1 cellular context compared by ENCODE assay signal in the genomic region with DNA sequence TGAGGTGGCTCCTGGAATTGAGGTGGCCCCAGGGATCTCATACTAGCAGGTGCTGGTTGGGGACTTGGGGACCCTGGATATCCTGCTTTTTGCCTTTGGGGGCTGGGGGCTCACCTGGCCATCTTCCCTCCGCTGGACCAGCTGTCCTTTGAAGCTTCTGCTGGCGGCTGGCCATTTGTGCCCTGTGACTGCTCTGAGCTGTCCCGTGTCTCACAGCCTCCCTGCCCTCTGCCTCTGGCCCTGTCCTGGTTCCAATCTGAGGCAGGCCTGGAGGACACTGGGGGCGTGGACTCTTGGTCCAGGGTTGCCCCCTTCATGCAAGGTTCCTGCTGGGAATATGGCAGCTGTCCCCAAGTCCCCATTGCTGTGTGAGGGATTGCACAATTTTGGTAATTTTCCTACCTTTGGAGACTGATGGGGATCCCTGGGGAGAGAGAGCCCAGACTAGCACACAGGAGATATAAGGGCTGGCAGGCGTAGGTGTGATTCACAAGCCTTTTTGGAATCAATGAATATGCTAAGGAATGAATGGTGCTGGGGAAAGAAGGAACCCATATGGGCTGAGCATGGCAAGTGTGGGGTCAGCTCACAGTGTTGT.
TF ChIP-seq lines count a peak whose summit lies in the region.

No MANE protein-coding gene starts in this region.

TF ChIP-seq in HepG2, 621 proteins besides CTCF, POLR2A, EP300 and RAD21 (continues in another document):
- TF ChIP-seq, protein P1, sequence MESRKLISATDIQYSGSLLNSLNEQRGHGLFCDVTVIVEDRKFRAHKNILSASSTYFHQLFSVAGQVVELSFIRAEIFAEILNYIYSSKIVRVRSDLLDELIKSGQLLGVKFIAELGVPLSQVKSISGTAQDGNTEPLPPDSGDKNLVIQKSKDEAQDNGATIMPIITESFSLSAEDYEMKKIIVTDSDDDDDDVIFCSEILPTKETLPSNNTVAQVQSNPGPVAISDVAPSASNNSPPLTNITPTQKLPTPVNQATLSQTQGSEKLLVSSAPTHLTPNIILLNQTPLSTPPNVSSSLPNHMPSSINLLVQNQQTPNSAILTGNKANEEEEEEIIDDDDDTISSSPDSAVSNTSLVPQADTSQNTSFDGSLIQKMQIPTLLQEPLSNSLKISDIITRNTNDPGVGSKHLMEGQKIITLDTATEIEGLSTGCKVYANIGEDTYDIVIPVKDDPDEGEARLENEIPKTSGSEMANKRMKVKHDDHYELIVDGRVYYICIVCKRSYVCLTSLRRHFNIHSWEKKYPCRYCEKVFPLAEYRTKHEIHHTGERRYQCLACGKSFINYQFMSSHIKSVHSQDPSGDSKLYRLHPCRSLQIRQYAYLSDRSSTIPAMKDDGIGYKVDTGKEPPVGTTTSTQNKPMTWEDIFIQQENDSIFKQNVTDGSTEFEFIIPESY (CRISPR knock-in tag; IDR thresholded peaks at IDR 0.05): peak; percentile 20; the same call in 1 of the 2 replicates
- 0 out of 2 replicates have a peak, but pooled peaks have one; percentile 21 for TF ChIP-seq HOXA3 (CRISPR knock-in tag; IDR thresholded peaks at IDR 0.05)
- TF ChIP-seq CENPT (CRISPR knock-in tag; IDR thresholded peaks at IDR 0.05; ENCODE audit: low read depth): no peak
- no peak for TF ChIP-seq POGZ (CRISPR knock-in tag; IDR thresholded peaks at IDR 0.05)
- no peak for TF ChIP-seq POLR2AphosphoS2 (IDR thresholded peaks at IDR 0.05; ENCODE audit: low read depth, low read length)
- TF ChIP-seq ZBTB7B (CRISPR knock-in tag; IDR thresholded peaks at IDR 0.05): peak; percentile 35; the same call in 1 of the 2 replicates
- TF ChIP-seq TAF15 (IDR thresholded peaks at IDR 0.05; ENCODE audit: low read depth, low read length, poor library complexity, severe bottlenecking): no peak
- TF ChIP-seq KLF6 (CRISPR knock-in tag; IDR thresholded peaks at IDR 0.05): no peak
- 0 out of 2 replicates have a peak, but pooled peaks have one; percentile 12 for TF ChIP-seq ZNF121 (CRISPR knock-in tag; IDR thresholded peaks at IDR 0.05)
- TF ChIP-seq ZBTB20 (CRISPR knock-in tag; IDR thresholded peaks at IDR 0.05; ENCODE audit: borderline replicate concordance, low read depth): no peak
- TF ChIP-seq, protein P2, sequence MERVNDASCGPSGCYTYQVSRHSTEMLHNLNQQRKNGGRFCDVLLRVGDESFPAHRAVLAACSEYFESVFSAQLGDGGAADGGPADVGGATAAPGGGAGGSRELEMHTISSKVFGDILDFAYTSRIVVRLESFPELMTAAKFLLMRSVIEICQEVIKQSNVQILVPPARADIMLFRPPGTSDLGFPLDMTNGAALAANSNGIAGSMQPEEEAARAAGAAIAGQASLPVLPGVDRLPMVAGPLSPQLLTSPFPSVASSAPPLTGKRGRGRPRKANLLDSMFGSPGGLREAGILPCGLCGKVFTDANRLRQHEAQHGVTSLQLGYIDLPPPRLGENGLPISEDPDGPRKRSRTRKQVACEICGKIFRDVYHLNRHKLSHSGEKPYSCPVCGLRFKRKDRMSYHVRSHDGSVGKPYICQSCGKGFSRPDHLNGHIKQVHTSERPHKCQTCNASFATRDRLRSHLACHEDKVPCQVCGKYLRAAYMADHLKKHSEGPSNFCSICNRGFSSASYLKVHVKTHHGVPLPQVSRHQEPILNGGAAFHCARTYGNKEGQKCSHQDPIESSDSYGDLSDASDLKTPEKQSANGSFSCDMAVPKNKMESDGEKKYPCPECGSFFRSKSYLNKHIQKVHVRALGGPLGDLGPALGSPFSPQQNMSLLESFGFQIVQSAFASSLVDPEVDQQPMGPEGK (CRISPR knock-in tag; IDR thresholded peaks at IDR 0.05): peak; percentile 50; the same call in 1 of the 2 replicates
- no peak for TF ChIP-seq ZNF788 (CRISPR knock-in tag; IDR thresholded peaks at IDR 0.05; ENCODE audit: borderline replicate concordance)
- peak; percentile 73 for TF ChIP-seq CEBPG (CRISPR knock-in tag; IDR thresholded peaks at IDR 0.05)
- TF ChIP-seq CBX1 (IDR thresholded peaks at IDR 0.05; ENCODE audit: low read depth): no peak
- no peak for TF ChIP-seq ZIK1 (CRISPR knock-in tag; IDR thresholded peaks at IDR 0.05; ENCODE audit: borderline replicate concordance, low read depth)
- TF ChIP-seq PAXIP1 (CRISPR knock-in tag; conservative IDR thresholded peaks at IDR 0.05): no peak
- TF ChIP-seq, protein P3, sequence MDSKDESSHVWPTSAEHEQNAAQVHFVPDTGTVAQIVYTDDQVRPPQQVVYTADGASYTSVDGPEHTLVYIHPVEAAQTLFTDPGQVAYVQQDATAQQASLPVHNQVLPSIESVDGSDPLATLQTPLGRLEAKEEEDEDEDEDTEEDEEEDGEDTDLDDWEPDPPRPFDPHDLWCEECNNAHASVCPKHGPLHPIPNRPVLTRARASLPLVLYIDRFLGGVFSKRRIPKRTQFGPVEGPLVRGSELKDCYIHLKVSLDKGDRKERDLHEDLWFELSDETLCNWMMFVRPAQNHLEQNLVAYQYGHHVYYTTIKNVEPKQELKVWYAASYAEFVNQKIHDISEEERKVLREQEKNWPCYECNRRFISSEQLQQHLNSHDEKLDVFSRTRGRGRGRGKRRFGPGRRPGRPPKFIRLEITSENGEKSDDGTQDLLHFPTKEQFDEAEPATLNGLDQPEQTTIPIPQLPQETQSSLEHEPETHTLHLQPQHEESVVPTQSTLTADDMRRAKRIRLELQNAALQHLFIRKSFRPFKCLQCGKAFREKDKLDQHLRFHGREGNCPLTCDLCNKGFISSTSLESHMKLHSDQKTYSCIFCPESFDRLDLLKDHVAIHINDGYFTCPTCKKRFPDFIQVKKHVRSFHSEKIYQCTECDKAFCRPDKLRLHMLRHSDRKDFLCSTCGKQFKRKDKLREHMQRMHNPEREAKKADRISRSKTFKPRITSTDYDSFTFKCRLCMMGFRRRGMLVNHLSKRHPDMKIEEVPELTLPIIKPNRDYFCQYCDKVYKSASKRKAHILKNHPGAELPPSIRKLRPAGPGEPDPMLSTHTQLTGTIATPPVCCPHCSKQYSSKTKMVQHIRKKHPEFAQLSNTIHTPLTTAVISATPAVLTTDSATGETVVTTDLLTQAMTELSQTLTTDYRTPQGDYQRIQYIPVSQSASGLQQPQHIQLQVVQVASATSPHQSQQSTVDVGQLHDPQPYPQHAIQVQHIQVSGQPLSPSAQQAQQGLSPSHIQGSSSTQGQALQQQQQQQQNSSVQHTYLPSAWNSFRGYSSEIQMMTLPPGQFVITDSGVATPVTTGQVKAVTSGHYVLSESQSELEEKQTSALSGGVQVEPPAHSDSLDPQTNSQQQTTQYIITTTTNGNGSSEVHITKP (CRISPR knock-in tag; IDR thresholded peaks at IDR 0.05; ENCODE audit: low read depth): no peak
- no peak for TF ChIP-seq RNF219 (CRISPR knock-in tag; IDR thresholded peaks at IDR 0.05)
- no peak for TF ChIP-seq ZNF816 (CRISPR knock-in tag; IDR thresholded peaks at IDR 0.05; ENCODE audit: borderline replicate concordance)
- peak; percentile 7; the same call in 1 of the 2 replicates for TF ChIP-seq FOSL2 (CRISPR knock-in tag; IDR thresholded peaks at IDR 0.05)
- no peak for TF ChIP-seq SNAPC2 (CRISPR knock-in tag; IDR thresholded peaks at IDR 0.05)
- no peak for TF ChIP-seq SIN3B (IDR thresholded peaks at IDR 0.05; ENCODE audit: low read length)
- peak; percentile 35; the same call in 1 of the 2 replicates for TF ChIP-seq ZNF768 (CRISPR knock-in tag; IDR thresholded peaks at IDR 0.05)
- TF ChIP-seq ZNF335 (CRISPR knock-in tag; IDR thresholded peaks at IDR 0.05): no peak
- TF ChIP-seq CEBPB (IDR thresholded peaks at IDR 0.05; ENCODE audit: borderline replicate concordance, low read depth, low read length): peak; percentile 88
- no peak for TF ChIP-seq ZNF547 (CRISPR knock-in tag; IDR thresholded peaks at IDR 0.05)
- no peak for TF ChIP-seq SCMH1 (CRISPR knock-in tag; IDR thresholded peaks at IDR 0.05; ENCODE audit: borderline replicate concordance)
- peak; percentile 47; the same call in 1 of the 2 replicates for TF ChIP-seq HNF4A (CRISPR knock-in tag; IDR thresholded peaks at IDR 0.05)
- 0 out of 2 replicates have a peak, but pooled peaks have one; percentile 14 for TF ChIP-seq GATAD2A (CRISPR knock-in tag; IDR thresholded peaks at IDR 0.05)
- no peak for TF ChIP-seq ISX (CRISPR knock-in tag; conservative IDR thresholded peaks at IDR 0.05)
- TF ChIP-seq THAP8 (CRISPR knock-in tag; IDR thresholded peaks at IDR 0.05; ENCODE audit: borderline replicate concordance): no peak
- TF ChIP-seq ZBTB34 (CRISPR knock-in tag; IDR thresholded peaks at IDR 0.05): peak; percentile 33; the same call in 1 of the 2 replicates
- no peak for TF ChIP-seq GMEB2 (CRISPR knock-in tag; IDR thresholded peaks at IDR 0.05; ENCODE audit: low read depth)
- no peak for TF ChIP-seq ZNF333 (CRISPR knock-in tag; IDR thresholded peaks at IDR 0.05; ENCODE audit: borderline replicate concordance)
- TF ChIP-seq MXI1 (IDR thresholded peaks at IDR 0.05; ENCODE audit: borderline replicate concordance, low read depth, low read length): no peak
- TF ChIP-seq, protein P4, sequence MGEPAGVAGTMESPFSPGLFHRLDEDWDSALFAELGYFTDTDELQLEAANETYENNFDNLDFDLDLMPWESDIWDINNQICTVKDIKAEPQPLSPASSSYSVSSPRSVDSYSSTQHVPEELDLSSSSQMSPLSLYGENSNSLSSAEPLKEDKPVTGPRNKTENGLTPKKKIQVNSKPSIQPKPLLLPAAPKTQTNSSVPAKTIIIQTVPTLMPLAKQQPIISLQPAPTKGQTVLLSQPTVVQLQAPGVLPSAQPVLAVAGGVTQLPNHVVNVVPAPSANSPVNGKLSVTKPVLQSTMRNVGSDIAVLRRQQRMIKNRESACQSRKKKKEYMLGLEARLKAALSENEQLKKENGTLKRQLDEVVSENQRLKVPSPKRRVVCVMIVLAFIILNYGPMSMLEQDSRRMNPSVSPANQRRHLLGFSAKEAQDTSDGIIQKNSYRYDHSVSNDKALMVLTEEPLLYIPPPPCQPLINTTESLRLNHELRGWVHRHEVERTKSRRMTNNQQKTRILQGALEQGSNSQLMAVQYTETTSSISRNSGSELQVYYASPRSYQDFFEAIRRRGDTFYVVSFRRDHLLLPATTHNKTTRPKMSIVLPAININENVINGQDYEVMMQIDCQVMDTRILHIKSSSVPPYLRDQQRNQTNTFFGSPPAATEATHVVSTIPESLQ (CRISPR knock-in tag; conservative IDR thresholded peaks at IDR 0.05): no peak
- TF ChIP-seq ZNF460 (CRISPR knock-in tag; IDR thresholded peaks at IDR 0.05; ENCODE audit: borderline replicate concordance): no peak
- peak; percentile 59; the same call in 1 of the 2 replicates for TF ChIP-seq ZNF644 (CRISPR knock-in tag; IDR thresholded peaks at IDR 0.05; ENCODE audit: low read depth)
